ENCODE assay signal across 22 cellular contexts in the genomic region with DNA sequence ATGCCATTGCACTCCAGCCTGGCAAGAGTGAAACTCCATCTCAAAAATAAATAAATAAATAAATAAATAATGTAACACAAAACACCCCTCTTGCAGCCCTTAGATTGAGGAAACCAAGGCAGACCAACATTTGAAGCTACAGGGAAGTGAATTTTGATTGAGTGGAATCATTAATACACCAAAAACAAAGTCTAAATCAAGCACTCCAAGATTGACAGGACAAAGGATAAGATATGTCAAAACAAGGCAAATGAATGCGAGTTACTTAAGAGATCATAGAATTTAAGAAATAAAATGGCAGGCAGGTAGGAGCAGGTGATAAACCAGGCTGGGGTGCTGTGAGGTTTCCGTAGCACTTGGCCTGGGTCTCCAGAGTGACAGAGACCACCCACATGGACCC.
"Had no signal": no experiment of that assay in that cellular context is flagged by ENCODE, and none has a peak within 500 bp of the region (broad histone marks: within the 10 kb centered on the region; RNA-seq: fewer than 3 reads in every experiment).

No MANE protein-coding gene starts in this region.

- H3K36me3 Mint-ChIP-seq: mesothelial cell of epicardium, naive B cell had no signal

- H3K27ac Mint-ChIP-seq: mesothelial cell of epicardium had no signal

- DNase-seq: dermis blood vessel endothelial cell; dorsolateral prefrontal cortex; effector CD4-positive, alpha-beta T cell; effector memory CD4-positive, alpha-beta T cell; erythroblast; esophagus squamous epithelium; foreskin fibroblast; foreskin melanocyte; gastrocnemius medialis; glutamatergic neuron; head of caudate nucleus; heart right ventricle; hippocampal formation; left cardiac atrium; left lung; left ventricle myocardium superior; lower lobe of right lung; mesenchymal stem cell; mucosa of descending colon; naive B cell had no signal

- H3K4me1 Mint-ChIP-seq: naive B cell had no signal

- H3K27ac ChIP-seq: coronary artery, dorsolateral prefrontal cortex, esophagus squamous epithelium, gastrocnemius medialis, heart right ventricle, left lung, lower lobe of right lung had no signal

- H3K9me3 Mint-ChIP-seq: mesothelial cell of epicardium had no signal

- H3K4me3 Mint-ChIP-seq: mesothelial cell of epicardium, naive B cell had no signal
